Comparison of ENCODE assay signal across 8 cellular contexts in genomic region chr14:92551066-92551841, GRCh38. TPM values are rescaled to one million over a fixed set of nuclear protein-coding genes. Genes with fewer than 3 reads are reported as not detected.
DNase-seq lines count a peak whose midpoint lies in the region; ATAC-seq lines count a peak whose summit lies in the region.

No MANE protein-coding gene starts in this region.

- H3K4me1 Mint-ChIP-seq in naive thymus-derived CD4-positive, alpha-beta T cell = peaks cover 27 to 54% (median 41%) of the 10 kb centered on the region in 7 donors

- H3K27ac Mint-ChIP-seq in naive thymus-derived CD4-positive, alpha-beta T cell = peak overlapping the region in 3 of 9 donors; percentile 1 to 51 (median 50)

- peaks cover 19 to 20% of the 10 kb centered on the region in 2 donors for H3K4me1 ChIP-seq in naive thymus-derived CD4-positive, alpha-beta T cell (ENCODE audit: control insufficient read depth in 2 of 2, insufficient read depth in 2 of 2, low read length in 2 of 2)

- no peak overlapping the region for H3K4me3 Mint-ChIP-seq in naive thymus-derived CD4-positive, alpha-beta T cell

- no peak overlapping the region for H3K4me3 ChIP-seq in naive thymus-derived CD4-positive, alpha-beta T cell (ENCODE audit: low read length)

- H3K27ac ChIP-seq in naive thymus-derived CD4-positive, alpha-beta T cell (ENCODE audit: low read depth, low read length) = no peak overlapping the region

- intact Hi-C loops in naive thymus-derived CD4-positive, alpha-beta T cell (cut with micrococcal nuclease) = loop anchor here in 1 of 2 donors (5.0 kb wide), 1 partner anchor 131 kb away; no protein-coding TSS in a partner anchor

- H3K27me3 Mint-ChIP-seq in naive thymus-derived CD4-positive, alpha-beta T cell = peaks cover 0 to 10% (median 0%) of the 10 kb centered on the region in 5 donors

- H3K9me3 Mint-ChIP-seq in naive thymus-derived CD4-positive, alpha-beta T cell = peaks cover 0 to 11% (median 0%) of the 10 kb centered on the region in 11 donors

- H3K27me3 ChIP-seq in naive thymus-derived CD4-positive, alpha-beta T cell (ENCODE audit: control insufficient read depth in 2 of 2, insufficient read depth in 2 of 2, low read length in 2 of 2) = no peaks in the 10 kb centered on the region

- DNase-seq in NOMO-1 (lab: John Stamatoyannopoulos, UW; ENCODE audit: unreplicated experiment in 2 of 2) (peak; percentile 35 to 82), NCI-H524 treated with DMSO at 0.1 percent for 48 hours (lab: John Stamatoyannopoulos, UW) (no peak), NCI-H524 (lab: John Stamatoyannopoulos, UW) (no peak), NCI-H1694 (lab: John Stamatoyannopoulos, UW) (no peak)
- DNase-seq in naive thymus-derived CD4-positive, alpha-beta T cell = no peak
- DNase-seq in stimulated activated CD4-positive, alpha-beta T cell treated with anti-CD3 and anti-CD28 coated beads, Interleukin-15, amount 100 ng/mL, for 24 hours = no peak

- POLR2A ChIA-PET in naive thymus-derived CD4-positive, alpha-beta T cell (lab: Charles Lee) = interaction anchor here (1.0 kb wide), 1 partner anchor 27 kb away, joined by 3 read pairs; no protein-coding TSS in a partner anchor

- peak; percentile 71 for ATAC-seq in GM18867 (IDR thresholded peaks at IDR 0.05; ENCODE audit: unreplicated experiment)
- ATAC-seq in HG02798 (IDR thresholded peaks at IDR 0.05; ENCODE audit: poor library complexity, unreplicated experiment) = peak; percentile 82
- peak; percentile 59 for ATAC-seq in naive thymus-derived CD4-positive, alpha-beta T cell

- H3K9me3 ChIP-seq in naive thymus-derived CD4-positive, alpha-beta T cell (ENCODE audit: control insufficient read depth in 2 of 3, low read length in 3 of 3) = no peaks in the 10 kb centered on the region

- no peaks in the 10 kb centered on the region for H3K36me3 Mint-ChIP-seq in naive thymus-derived CD4-positive, alpha-beta T cell

- CTCF ChIA-PET in naive thymus-derived CD4-positive, alpha-beta T cell (lab: Charles Lee) = no interaction called here

- no peaks in the 10 kb centered on the region for H3K36me3 ChIP-seq in naive thymus-derived CD4-positive, alpha-beta T cell (ENCODE audit: control insufficient read depth in 2 of 3, insufficient read depth in 3 of 3, low read length in 3 of 3)

RNA-seq across cellular contexts. Expression of gene RIN3, which starts 37.7 kb away (rescaled TPM):
- 100 to 1,000 TPM in 4 of 5 experiments, 10 to 100 TPM in 1; 45.4 to 182 (median 132) TPM for total RNA-seq in naive thymus-derived CD4-positive, alpha-beta T cell
- 10 to 100 TPM; 27.2 to 51.2 TPM for polyA plus RNA-seq in naive thymus-derived CD4-positive, alpha-beta T cell

Comparison
In these comparisons a context has a peak if more than half of its experiments do, and no peak if none do; other contexts are left out.
1. DNase-seq: peak in NOMO-1 (2 of 2); none in naive thymus-derived CD4-positive, alpha-beta T cell (0 of 9), NCI-H524 treated with DMSO at 0.1 percent for 48 hours (single experiment), NCI-H524 (0 of 2), NCI-H1694 (single experiment) and stimulated activated CD4-positive, alpha-beta T cell treated with anti-CD3 and anti-CD28 coated beads, Interleukin-15, amount 100 ng/mL, for 24 hours (single experiment).
2. Peak in every context shown above with its lines, with median percentiles within 50 percentile points of each other: ATAC-seq.